In the genomic region with DNA sequence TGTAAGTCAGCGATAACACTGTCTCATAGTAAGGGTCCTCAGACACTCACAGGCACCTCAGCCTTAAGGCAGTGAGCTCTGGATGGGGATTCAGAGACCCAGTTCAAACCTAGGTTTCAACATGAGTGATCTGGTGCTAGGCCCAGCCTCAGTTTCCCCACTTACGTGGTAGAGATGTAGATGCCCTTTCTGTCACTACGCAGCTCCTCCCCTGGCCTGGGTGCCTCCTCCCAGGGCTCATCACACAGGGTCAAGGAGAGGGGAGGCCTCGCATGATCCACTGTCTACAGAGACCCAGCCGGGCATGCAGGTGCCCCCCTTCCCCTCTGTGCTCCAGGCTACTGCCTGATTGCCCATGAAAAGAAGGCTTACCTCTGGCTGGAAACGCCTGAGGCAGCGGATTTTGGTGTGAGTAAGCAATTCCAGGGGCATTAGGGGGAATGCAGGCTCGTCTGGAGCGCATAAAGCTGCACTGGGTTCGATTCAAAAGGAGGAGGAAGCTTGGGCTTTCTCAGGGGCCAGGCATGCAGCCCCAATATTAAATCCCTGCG, we compare ENCODE assay signal across 23 cellular contexts.
"Had no signal": no experiment of that assay in that cellular context is flagged by ENCODE, and none has a peak within 500 bp of the region (broad histone marks: within the 10 kb centered on the region; RNA-seq: fewer than 3 reads in every experiment).

No MANE protein-coding gene starts in this region.

- H3K36me3 ChIP-seq: sigmoid colon, stomach, suprapubic skin, tibial nerve, uterus had no signal

- H3K4me3 ChIP-seq: coronary artery, sigmoid colon, smooth muscle cell, stomach, suprapubic skin, tibial nerve, uterus had no signal

- DNase-seq: activated B cell treated with CpG ODN at 0.5 μM for 24 hours; activated CD4-positive, alpha-beta T cell treated with anti-CD3 and anti-CD28 coated beads for 36 hours; activated CD4-positive, alpha-beta T cell treated with anti-CD3 and anti-CD28 coated beads, Interleukin-2, amount 50 U/mL, for 4 hours; activated gamma-delta T cell; activated naive CD4-positive, alpha-beta T cell treated with anti-CD3 and anti-CD28 coated beads, Interleukin-2, amount 50 U/mL, for 16 hours; activated naive CD8-positive, alpha-beta T cell treated with anti-CD3 and anti-CD28 coated beads, Interleukin-2, amount 50 U/mL, for 24 hours; cerebellar nuclear complex; endodermal cell; left ventricle myocardium superior; nucleus accumbens; posterior cingulate gyrus; sigmoid colon; stimulated activated CD4-positive, alpha-beta T cell treated with anti-CD3 and anti-CD28 coated beads, Interleukin-15, amount 100 ng/mL, for 24 hours; stomach; T-helper 1 cell; uterus had no signal

- H3K36me3 Mint-ChIP-seq: stimulated activated memory B cell treated with anti-CD40 and anti-IgM and Interleukin-4, amounts not matched to agents 10 μg/mL and 1 μg/mL and 100 μg/mL, for 72 hours had no signal

- H3K4me1 Mint-ChIP-seq: activated B cell treated with CpG ODN at 0.5 μM for 24 hours; activated CD4-positive, alpha-beta T cell treated with anti-CD3 and anti-CD28 coated beads for 36 hours; activated naive CD8-positive, alpha-beta T cell treated with anti-CD3 and anti-CD28 coated beads, Interleukin-2, amount 50 U/mL, for 24 hours; stimulated activated memory B cell treated with anti-CD40 and anti-IgM and Interleukin-4, amounts not matched to agents 10 μg/mL and 1 μg/mL and 100 μg/mL, for 72 hours had no signal

- H3K27ac Mint-ChIP-seq: activated B cell treated with CpG ODN at 0.5 μM for 24 hours; activated CD4-positive, alpha-beta T cell treated with anti-CD3 and anti-CD28 coated beads for 36 hours; activated naive CD8-positive, alpha-beta T cell treated with anti-CD3 and anti-CD28 coated beads, Interleukin-2, amount 50 U/mL, for 24 hours; endodermal cell; nephron; stimulated activated memory B cell treated with anti-CD40 and anti-IgM and Interleukin-4, amounts not matched to agents 10 μg/mL and 1 μg/mL and 100 μg/mL, for 72 hours had no signal

- H3K9me3 ChIP-seq: uterus had no signal

- ATAC-seq: activated CD4-positive, alpha-beta T cell treated with anti-CD3 and anti-CD28 coated beads for 36 hours; activated naive CD8-positive, alpha-beta T cell treated with anti-CD3 and anti-CD28 coated beads, Interleukin-2, amount 50 U/mL, for 24 hours; left ventricle myocardium superior; stimulated activated memory B cell treated with anti-CD40 and anti-IgM and Interleukin-4, amounts not matched to agents 10 μg/mL and 1 μg/mL and 100 μg/mL, for 72 hours had no signal

- H3K9me3 Mint-ChIP-seq: endodermal cell had no signal

- H3K4me1 ChIP-seq: sigmoid colon, suprapubic skin, tibial nerve, uterus had no signal

- H3K4me2 ChIP-seq: smooth muscle cell had no signal

- H3K4me3 Mint-ChIP-seq: activated B cell treated with CpG ODN at 0.5 μM for 24 hours; activated CD4-positive, alpha-beta T cell treated with anti-CD3 and anti-CD28 coated beads for 36 hours; activated naive CD8-positive, alpha-beta T cell treated with anti-CD3 and anti-CD28 coated beads, Interleukin-2, amount 50 U/mL, for 24 hours; endodermal cell; nephron; stimulated activated memory B cell treated with anti-CD40 and anti-IgM and Interleukin-4, amounts not matched to agents 10 μg/mL and 1 μg/mL and 100 μg/mL, for 72 hours had no signal

- H3K27ac ChIP-seq: coronary artery, epithelial cell of prostate, sigmoid colon, stomach, suprapubic skin, tibial nerve, uterus had no signal
